1 cellular context compared by ENCODE assay signal in the genomic region with DNA sequence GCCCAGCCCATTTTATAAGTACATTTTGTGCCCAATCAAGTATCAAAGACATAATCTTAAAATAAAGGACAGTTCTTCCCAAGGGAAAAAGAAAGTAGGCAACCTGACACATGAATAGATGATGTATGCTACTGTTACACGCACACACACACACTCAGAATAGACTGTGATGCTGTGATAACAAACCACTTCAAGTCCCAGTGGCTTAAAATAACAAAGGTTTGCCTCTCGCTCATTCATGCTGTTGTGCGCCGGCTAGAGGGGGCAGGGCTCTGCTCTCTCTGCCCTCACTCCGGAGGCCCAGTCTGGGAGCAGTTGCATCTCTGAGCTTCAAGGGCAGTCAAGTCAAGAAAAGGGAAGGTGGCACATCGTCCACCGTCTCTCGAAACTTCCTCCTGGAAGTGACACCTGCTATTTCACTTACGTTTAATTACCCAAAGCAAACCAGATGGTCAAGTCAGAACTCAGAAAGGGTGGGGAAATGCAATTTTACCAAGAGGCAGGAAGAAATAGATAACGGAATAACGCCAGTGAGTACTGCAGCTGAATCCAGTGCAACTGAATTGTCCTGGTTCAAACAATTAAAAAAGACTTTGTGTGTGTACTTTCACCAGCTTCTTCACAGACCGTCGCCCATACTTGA.
TF ChIP-seq lines count a peak whose summit lies in the region.

No MANE protein-coding gene starts in this region.

TF ChIP-seq in K562, 482 proteins besides CTCF, POLR2A, EP300 and RAD21 (continued from another document and continues in another):
- TF ChIP-seq NR2C1 (IDR thresholded peaks at IDR 0.05) (no peak), NR2C1 (tag; IDR thresholded peaks at IDR 0.05) (no peak), ETV5 (CRISPR knock-in tag; IDR thresholded peaks at IDR 0.05; ENCODE audit: low read depth) (no peak; the same call in 1 of the 2 replicates), DMBX1 (CRISPR knock-in tag; IDR thresholded peaks at IDR 0.05; ENCODE audit: borderline replicate concordance) (no peak), BCL6 (CRISPR knock-in tag; IDR thresholded peaks at IDR 0.05) (no peak), KLF6 (CRISPR knock-in tag; IDR thresholded peaks at IDR 0.05; ENCODE audit: borderline replicate concordance) (no peak), ZBTB1 (CRISPR knock-in tag; IDR thresholded peaks at IDR 0.05; ENCODE audit: borderline replicate concordance, low read depth) (no peak), KDM1A (IDR thresholded peaks at IDR 0.05) (peak; percentile 70 to 82; a peak in 3 of 4 replicates), POLR2G (IDR thresholded peaks at IDR 0.05; ENCODE audit: low read depth, low read length) (no peak), ZFX (CRISPR knock-in tag; IDR thresholded peaks at IDR 0.05) (peak; percentile 47; the same call in 1 of the 2 replicates), ZNF696 (CRISPR knock-in tag; conservative IDR thresholded peaks at IDR 0.05) (no peak), ZNF174 (CRISPR knock-in tag; IDR thresholded peaks at IDR 0.05) (no peak), PURB (CRISPR knock-in tag; IDR thresholded peaks at IDR 0.05; ENCODE audit: low read depth) (no peak), ZNF184 (CRISPR knock-in tag; IDR thresholded peaks at IDR 0.05) (no peak), GTF2E2 (tag; IDR thresholded peaks at IDR 0.05) (no peak), PCBP2 (IDR thresholded peaks at IDR 0.05; ENCODE audit: low read depth, low read length, poor library complexity, severe bottlenecking) (no peak), NCOA1 (IDR thresholded peaks at IDR 0.05; ENCODE audit: low read depth) (no peak), ZC3H11A (IDR thresholded peaks at IDR 0.05; ENCODE audit: low read depth, low read length) (no peak), ERF (CRISPR knock-in tag; IDR thresholded peaks at IDR 0.05) (no peak), L3MBTL2 (IDR thresholded peaks at IDR 0.05) (0 out of 2 replicates have a peak, but pooled peaks have one; percentile 6), ZNF766 (CRISPR knock-in tag; conservative IDR thresholded peaks at IDR 0.05) (no peak), SNIP1 (IDR thresholded peaks at IDR 0.05; ENCODE audit: low read depth) (no peak), ZNF146 (CRISPR knock-in tag; IDR thresholded peaks at IDR 0.05; ENCODE audit: unreplicated experiment) (no peak), PTBP1 (IDR thresholded peaks at IDR 0.05; ENCODE audit: low read depth, low read length) (no peak), NFYB (IDR thresholded peaks at IDR 0.05; ENCODE audit: extremely low read depth, insufficient read length) (no peak), CTBP1 (IDR thresholded peaks at IDR 0.05; ENCODE audit: borderline replicate concordance) (peak; percentile 83; the same call in 1 of the 2 replicates), PHF21A (IDR thresholded peaks at IDR 0.05; ENCODE audit: borderline replicate concordance, low read depth) (0 out of 2 replicates have a peak, but pooled peaks have one; percentile 20), TEAD2 (tag; IDR thresholded peaks at IDR 0.05) (no peak), DNMT1 (IDR thresholded peaks at IDR 0.05) (no peak), HDAC2 (IDR thresholded peaks at IDR 0.05) (no peak; the same call in 1 of the 2 replicates), JUNB (CRISPR knock-in tag; conservative IDR thresholded peaks at IDR 0.05) (no peak), RBFOX2 (IDR thresholded peaks at IDR 0.05; ENCODE audit: low read depth, low read length) (no peak), BRD9 (IDR thresholded peaks at IDR 0.05; ENCODE audit: low read depth, partially characterized antibody) (no peak), JUND (IDR thresholded peaks at IDR 0.05; ENCODE audit: borderline replicate concordance, low read depth, low read length) (peak; percentile 59; the same call in 1 of the 2 replicates), JUND (tag; IDR thresholded peaks at IDR 0.05; ENCODE audit: borderline replicate concordance, low read depth, low read length) (peak; percentile 5; the same call in 2 of the 3 replicates), PHB2 (IDR thresholded peaks at IDR 0.05; ENCODE audit: low read depth) (no peak), ZNF764 (CRISPR knock-in tag; IDR thresholded peaks at IDR 0.05; ENCODE audit: low read depth) (peak; percentile 81; the same call in 1 of the 2 replicates), TBL1XR1 (IDR thresholded peaks at IDR 0.05; ENCODE audit: low read length in 2 of 2) (peak in 1 of 2 experiments; percentile 56; a peak in 2 of 4 replicates), ZNF23 (CRISPR knock-in tag; IDR thresholded peaks at IDR 0.05) (no peak)
- TF ChIP-seq, protein P1, sequence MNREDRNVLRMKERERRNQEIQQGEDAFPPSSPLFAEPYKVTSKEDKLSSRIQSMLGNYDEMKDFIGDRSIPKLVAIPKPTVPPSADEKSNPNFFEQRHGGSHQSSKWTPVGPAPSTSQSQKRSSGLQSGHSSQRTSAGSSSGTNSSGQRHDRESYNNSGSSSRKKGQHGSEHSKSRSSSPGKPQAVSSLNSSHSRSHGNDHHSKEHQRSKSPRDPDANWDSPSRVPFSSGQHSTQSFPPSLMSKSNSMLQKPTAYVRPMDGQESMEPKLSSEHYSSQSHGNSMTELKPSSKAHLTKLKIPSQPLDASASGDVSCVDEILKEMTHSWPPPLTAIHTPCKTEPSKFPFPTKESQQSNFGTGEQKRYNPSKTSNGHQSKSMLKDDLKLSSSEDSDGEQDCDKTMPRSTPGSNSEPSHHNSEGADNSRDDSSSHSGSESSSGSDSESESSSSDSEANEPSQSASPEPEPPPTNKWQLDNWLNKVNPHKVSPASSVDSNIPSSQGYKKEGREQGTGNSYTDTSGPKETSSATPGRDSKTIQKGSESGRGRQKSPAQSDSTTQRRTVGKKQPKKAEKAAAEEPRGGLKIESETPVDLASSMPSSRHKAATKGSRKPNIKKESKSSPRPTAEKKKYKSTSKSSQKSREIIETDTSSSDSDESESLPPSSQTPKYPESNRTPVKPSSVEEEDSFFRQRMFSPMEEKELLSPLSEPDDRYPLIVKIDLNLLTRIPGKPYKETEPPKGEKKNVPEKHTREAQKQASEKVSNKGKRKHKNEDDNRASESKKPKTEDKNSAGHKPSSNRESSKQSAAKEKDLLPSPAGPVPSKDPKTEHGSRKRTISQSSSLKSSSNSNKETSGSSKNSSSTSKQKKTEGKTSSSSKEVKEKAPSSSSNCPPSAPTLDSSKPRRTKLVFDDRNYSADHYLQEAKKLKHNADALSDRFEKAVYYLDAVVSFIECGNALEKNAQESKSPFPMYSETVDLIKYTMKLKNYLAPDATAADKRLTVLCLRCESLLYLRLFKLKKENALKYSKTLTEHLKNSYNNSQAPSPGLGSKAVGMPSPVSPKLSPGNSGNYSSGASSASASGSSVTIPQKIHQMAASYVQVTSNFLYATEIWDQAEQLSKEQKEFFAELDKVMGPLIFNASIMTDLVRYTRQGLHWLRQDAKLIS (CRISPR knock-in tag; IDR thresholded peaks at IDR 0.05): 0 out of 2 replicates have a peak, but pooled peaks have one; percentile 61
- TF ChIP-seq, protein P2, sequence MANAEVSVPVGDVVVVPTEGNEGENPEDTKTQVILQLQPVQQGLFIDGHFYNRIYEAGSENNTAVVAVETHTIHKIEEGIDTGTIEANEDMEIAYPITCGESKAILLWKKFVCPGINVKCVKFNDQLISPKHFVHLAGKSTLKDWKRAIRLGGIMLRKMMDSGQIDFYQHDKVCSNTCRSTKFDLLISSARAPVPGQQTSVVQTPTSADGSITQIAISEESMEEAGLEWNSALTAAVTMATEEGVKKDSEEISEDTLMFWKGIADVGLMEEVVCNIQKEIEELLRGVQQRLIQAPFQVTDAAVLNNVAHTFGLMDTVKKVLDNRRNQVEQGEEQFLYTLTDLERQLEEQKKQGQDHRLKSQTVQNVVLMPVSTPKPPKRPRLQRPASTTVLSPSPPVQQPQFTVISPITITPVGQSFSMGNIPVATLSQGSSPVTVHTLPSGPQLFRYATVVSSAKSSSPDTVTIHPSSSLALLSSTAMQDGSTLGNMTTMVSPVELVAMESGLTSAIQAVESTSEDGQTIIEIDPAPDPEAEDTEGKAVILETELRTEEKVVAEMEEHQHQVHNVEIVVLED (CRISPR knock-in tag; IDR thresholded peaks at IDR 0.05): no peak
- TF ChIP-seq, protein P3, sequence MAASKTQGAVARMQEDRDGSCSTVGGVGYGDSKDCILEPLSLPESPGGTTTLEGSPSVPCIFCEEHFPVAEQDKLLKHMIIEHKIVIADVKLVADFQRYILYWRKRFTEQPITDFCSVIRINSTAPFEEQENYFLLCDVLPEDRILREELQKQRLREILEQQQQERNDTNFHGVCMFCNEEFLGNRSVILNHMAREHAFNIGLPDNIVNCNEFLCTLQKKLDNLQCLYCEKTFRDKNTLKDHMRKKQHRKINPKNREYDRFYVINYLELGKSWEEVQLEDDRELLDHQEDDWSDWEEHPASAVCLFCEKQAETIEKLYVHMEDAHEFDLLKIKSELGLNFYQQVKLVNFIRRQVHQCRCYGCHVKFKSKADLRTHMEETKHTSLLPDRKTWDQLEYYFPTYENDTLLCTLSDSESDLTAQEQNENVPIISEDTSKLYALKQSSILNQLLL (CRISPR knock-in tag; IDR thresholded peaks at IDR 0.05; ENCODE audit: borderline replicate concordance): no peak
- TF ChIP-seq, protein P4, sequence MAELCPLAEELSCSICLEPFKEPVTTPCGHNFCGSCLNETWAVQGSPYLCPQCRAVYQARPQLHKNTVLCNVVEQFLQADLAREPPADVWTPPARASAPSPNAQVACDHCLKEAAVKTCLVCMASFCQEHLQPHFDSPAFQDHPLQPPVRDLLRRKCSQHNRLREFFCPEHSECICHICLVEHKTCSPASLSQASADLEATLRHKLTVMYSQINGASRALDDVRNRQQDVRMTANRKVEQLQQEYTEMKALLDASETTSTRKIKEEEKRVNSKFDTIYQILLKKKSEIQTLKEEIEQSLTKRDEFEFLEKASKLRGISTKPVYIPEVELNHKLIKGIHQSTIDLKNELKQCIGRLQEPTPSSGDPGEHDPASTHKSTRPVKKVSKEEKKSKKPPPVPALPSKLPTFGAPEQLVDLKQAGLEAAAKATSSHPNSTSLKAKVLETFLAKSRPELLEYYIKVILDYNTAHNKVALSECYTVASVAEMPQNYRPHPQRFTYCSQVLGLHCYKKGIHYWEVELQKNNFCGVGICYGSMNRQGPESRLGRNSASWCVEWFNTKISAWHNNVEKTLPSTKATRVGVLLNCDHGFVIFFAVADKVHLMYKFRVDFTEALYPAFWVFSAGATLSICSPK (IDR thresholded peaks at IDR 0.05; ENCODE audit: borderline replicate concordance): no peak
- TF ChIP-seq, protein P5, sequence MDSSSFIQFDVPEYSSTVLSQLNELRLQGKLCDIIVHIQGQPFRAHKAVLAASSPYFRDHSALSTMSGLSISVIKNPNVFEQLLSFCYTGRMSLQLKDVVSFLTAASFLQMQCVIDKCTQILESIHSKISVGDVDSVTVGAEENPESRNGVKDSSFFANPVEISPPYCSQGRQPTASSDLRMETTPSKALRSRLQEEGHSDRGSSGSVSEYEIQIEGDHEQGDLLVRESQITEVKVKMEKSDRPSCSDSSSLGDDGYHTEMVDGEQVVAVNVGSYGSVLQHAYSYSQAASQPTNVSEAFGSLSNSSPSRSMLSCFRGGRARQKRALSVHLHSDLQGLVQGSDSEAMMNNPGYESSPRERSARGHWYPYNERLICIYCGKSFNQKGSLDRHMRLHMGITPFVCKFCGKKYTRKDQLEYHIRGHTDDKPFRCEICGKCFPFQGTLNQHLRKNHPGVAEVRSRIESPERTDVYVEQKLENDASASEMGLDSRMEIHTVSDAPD (CRISPR knock-in tag; IDR thresholded peaks at IDR 0.05): no peak
- TF ChIP-seq, protein P6, sequence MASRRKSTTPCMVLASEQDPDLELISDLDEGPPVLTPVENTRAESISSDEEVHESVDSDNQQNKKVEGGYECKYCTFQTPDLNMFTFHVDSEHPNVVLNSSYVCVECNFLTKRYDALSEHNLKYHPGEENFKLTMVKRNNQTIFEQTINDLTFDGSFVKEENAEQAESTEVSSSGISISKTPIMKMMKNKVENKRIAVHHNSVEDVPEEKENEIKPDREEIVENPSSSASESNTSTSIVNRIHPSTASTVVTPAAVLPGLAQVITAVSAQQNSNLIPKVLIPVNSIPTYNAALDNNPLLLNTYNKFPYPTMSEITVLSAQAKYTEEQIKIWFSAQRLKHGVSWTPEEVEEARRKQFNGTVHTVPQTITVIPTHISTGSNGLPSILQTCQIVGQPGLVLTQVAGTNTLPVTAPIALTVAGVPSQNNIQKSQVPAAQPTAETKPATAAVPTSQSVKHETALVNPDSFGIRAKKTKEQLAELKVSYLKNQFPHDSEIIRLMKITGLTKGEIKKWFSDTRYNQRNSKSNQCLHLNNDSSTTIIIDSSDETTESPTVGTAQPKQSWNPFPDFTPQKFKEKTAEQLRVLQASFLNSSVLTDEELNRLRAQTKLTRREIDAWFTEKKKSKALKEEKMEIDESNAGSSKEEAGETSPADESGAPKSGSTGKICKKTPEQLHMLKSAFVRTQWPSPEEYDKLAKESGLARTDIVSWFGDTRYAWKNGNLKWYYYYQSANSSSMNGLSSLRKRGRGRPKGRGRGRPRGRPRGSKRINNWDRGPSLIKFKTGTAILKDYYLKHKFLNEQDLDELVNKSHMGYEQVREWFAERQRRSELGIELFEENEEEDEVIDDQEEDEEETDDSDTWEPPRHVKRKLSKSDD (conservative IDR thresholded peaks at IDR 0.05; ENCODE audit: low read length): no peak
- TF ChIP-seq, protein P7, sequence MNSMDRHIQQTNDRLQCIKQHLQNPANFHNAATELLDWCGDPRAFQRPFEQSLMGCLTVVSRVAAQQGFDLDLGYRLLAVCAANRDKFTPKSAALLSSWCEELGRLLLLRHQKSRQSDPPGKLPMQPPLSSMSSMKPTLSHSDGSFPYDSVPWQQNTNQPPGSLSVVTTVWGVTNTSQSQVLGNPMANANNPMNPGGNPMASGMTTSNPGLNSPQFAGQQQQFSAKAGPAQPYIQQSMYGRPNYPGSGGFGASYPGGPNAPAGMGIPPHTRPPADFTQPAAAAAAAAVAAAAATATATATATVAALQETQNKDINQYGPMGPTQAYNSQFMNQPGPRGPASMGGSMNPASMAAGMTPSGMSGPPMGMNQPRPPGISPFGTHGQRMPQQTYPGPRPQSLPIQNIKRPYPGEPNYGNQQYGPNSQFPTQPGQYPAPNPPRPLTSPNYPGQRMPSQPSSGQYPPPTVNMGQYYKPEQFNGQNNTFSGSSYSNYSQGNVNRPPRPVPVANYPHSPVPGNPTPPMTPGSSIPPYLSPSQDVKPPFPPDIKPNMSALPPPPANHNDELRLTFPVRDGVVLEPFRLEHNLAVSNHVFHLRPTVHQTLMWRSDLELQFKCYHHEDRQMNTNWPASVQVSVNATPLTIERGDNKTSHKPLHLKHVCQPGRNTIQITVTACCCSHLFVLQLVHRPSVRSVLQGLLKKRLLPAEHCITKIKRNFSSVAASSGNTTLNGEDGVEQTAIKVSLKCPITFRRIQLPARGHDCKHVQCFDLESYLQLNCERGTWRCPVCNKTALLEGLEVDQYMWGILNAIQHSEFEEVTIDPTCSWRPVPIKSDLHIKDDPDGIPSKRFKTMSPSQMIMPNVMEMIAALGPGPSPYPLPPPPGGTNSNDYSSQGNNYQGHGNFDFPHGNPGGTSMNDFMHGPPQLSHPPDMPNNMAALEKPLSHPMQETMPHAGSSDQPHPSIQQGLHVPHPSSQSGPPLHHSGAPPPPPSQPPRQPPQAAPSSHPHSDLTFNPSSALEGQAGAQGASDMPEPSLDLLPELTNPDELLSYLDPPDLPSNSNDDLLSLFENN (IDR thresholded peaks at IDR 0.05; ENCODE audit: low read depth in 2 of 2, low read length in 2 of 2): no peak
- TF ChIP-seq, protein P8, sequence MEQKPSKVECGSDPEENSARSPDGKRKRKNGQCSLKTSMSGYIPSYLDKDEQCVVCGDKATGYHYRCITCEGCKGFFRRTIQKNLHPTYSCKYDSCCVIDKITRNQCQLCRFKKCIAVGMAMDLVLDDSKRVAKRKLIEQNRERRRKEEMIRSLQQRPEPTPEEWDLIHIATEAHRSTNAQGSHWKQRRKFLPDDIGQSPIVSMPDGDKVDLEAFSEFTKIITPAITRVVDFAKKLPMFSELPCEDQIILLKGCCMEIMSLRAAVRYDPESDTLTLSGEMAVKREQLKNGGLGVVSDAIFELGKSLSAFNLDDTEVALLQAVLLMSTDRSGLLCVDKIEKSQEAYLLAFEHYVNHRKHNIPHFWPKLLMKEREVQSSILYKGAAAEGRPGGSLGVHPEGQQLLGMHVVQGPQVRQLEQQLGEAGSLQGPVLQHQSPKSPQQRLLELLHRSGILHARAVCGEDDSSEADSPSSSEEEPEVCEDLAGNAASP (IDR thresholded peaks at IDR 0.05): no peak
